ENCODE assay signal across 15 cellular contexts in the genomic region with DNA sequence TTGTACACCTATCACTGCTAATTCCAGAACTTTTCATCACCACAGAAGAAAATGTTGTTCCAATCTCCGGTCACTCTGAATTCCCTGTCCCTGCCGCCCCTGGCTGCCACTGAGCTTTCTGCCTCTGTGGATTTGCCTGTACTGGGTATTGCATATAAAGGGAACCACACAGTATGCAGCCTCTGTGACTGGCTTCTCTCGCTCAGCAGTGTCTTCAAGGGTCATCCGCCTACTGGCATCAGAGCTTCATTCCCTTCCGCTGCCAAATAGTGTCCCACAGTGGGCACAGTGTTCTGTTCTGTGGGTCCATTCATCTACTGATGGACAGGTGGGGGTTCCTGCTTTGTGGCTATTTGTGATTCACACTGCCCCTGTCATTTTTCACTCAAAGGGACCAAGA. TPM values are rescaled to one million over a fixed set of nuclear protein-coding genes. Genes with fewer than 3 reads are reported as not detected.
A peak's percentile ranks its signal among the peaks of the same experiment; 100 is the strongest.
DNase-seq lines count a peak whose midpoint lies in the region; ATAC-seq and TF ChIP-seq lines count a peak whose summit lies in the region.
"Had no signal": no experiment of that assay in that cellular context is flagged by ENCODE, and none has a peak within 500 bp of the region (broad histone marks: within the 10 kb centered on the region; RNA-seq: fewer than 3 reads in every experiment).

No MANE protein-coding gene starts in this region.

- H3K27ac Mint-ChIP-seq in activated naive CD8-positive, alpha-beta T cell treated with anti-CD3 and anti-CD28 coated beads, Interleukin-2, amount 50 U/mL, for 24 hours, result no peak overlapping the region
- H3K27ac Mint-ChIP-seq: B cell; CD4-positive, alpha-beta memory T cell; HFFc6; IgD-negative memory B cell had no signal

- TF ChIP-seq CTCF in left ventricle myocardium inferior (IDR thresholded peaks at IDR 0.05; ENCODE audit: borderline replicate concordance) (no peak), sigmoid colon (IDR thresholded peaks at IDR 0.05) (no peak)

- no peak for ATAC-seq in activated naive CD8-positive, alpha-beta T cell treated with anti-CD3 and anti-CD28 coated beads, Interleukin-2, amount 50 U/mL, for 24 hours
- no peak for ATAC-seq in left lobe of liver

- WGBS in sigmoid colon, 2 donors, result 98 to 99% methylated on average over 5 of the region's 5 CpGs

- intact Hi-C loops in cardiac septum (cut with DNase I) (no loop called here), left ventricle myocardium inferior (cut with micrococcal nuclease) (no loop called here), sigmoid colon (cut with DNase I) (no loop called here)

- H3K36me3 ChIP-seq in left ventricle myocardium inferior, result peaks cover 82% of the 10 kb centered on the region
- peaks cover 0 to 38% (median 1%) of the 10 kb centered on the region in 4 donors for H3K36me3 ChIP-seq in sigmoid colon

- H3K27me3 Mint-ChIP-seq in activated naive CD8-positive, alpha-beta T cell treated with anti-CD3 and anti-CD28 coated beads, Interleukin-2, amount 50 U/mL, for 24 hours, result no peaks in the 10 kb centered on the region
- H3K27me3 Mint-ChIP-seq: B cell; CD4-positive, alpha-beta memory T cell; IgD-negative memory B cell had no signal

- peaks cover 11% of the 10 kb centered on the region for H3K9me3 ChIP-seq in left ventricle myocardium inferior (replicated peaks)
- no peaks in the 10 kb centered on the region for H3K9me3 ChIP-seq in sigmoid colon

- H3K36me3 Mint-ChIP-seq in activated naive CD8-positive, alpha-beta T cell treated with anti-CD3 and anti-CD28 coated beads, Interleukin-2, amount 50 U/mL, for 24 hours (ENCODE audit: low read depth), result peaks cover 50% of the 10 kb centered on the region

- TF ChIP-seq POLR2A in sigmoid colon (IDR thresholded peaks at IDR 0.05), result no peak

- DNase-seq in cardiac septum (ENCODE audit: low spot score) (peak; percentile 51), left ventricle myocardium inferior (no peak), sigmoid colon (peak; percentile 13), left lobe of liver (ENCODE audit: low spot score) (no peak), GF-D8 (lab: John Stamatoyannopoulos, UW) (no peak)
- DNase-seq in activated naive CD8-positive, alpha-beta T cell treated with anti-CD3 and anti-CD28 coated beads, Interleukin-2, amount 50 U/mL, for 24 hours, result no peak
- DNase-seq: CD4-positive, alpha-beta memory T cell; DMS79 treated with DMSO at 0.1 percent for 48 hours; EL; HFFc6 had no signal

- peaks cover 8% of the 10 kb centered on the region for H3K9me3 Mint-ChIP-seq in activated naive CD8-positive, alpha-beta T cell treated with anti-CD3 and anti-CD28 coated beads, Interleukin-2, amount 50 U/mL, for 24 hours

- no peak overlapping the region for H3K27ac ChIP-seq in left ventricle myocardium inferior (replicated peaks)
- H3K27ac ChIP-seq in layer of hippocampus (ENCODE audit: low read depth, low read length), result peak overlapping the region; percentile 52
- H3K27ac ChIP-seq in sigmoid colon, result no peak overlapping the region
- H3K27ac ChIP-seq: C4-2B had no signal

- TF ChIP-seq EP300 in sigmoid colon (IDR thresholded peaks at IDR 0.05), result no peak

- H3K27me3 ChIP-seq in left ventricle myocardium inferior (ENCODE audit: low read depth) (no peaks in the 10 kb centered on the region), layer of hippocampus (ENCODE audit: control insufficient read depth, insufficient read depth, low read length) (no peaks in the 10 kb centered on the region), sigmoid colon (no peaks in the 10 kb centered on the region)

- H3K4me3 ChIP-seq in left ventricle myocardium inferior (no peak overlapping the region), sigmoid colon (no peak overlapping the region)
- H3K4me3 ChIP-seq: HAP-1 had no signal

- peaks cover 20% of the 10 kb centered on the region for H3K4me1 Mint-ChIP-seq in activated naive CD8-positive, alpha-beta T cell treated with anti-CD3 and anti-CD28 coated beads, Interleukin-2, amount 50 U/mL, for 24 hours

- H3K4me1 ChIP-seq in left ventricle myocardium inferior (peaks cover 7% of the 10 kb centered on the region), sigmoid colon (peaks cover 0 to 7% (median 6%) of the 10 kb centered on the region in 4 donors)

- no peak overlapping the region for H3K4me3 Mint-ChIP-seq in activated naive CD8-positive, alpha-beta T cell treated with anti-CD3 and anti-CD28 coated beads, Interleukin-2, amount 50 U/mL, for 24 hours
- H3K4me3 Mint-ChIP-seq: B cell; CD4-positive, alpha-beta memory T cell; HFFc6; IgD-negative memory B cell had no signal

RNA-seq across cellular contexts. Expression of gene DHCR7, which starts 5.3 kb away (rescaled TPM):
- total RNA-seq in cardiac septum (31.2 TPM), left ventricle myocardium inferior (39.1 TPM), sigmoid colon (1 to 10 TPM; 4.1 to 7.5 (median 5.3) TPM), left lobe of liver (136 TPM)
- polyA plus RNA-seq in sigmoid colon, result 10 to 100 TPM in 1 of 3 donors, 1 to 10 TPM in 2; 2.4 to 54.2 (median 8.8) TPM

RNA-seq across cellular contexts. Expression of gene NADSYN1, which starts 10.1 kb away (rescaled TPM):
- total RNA-seq in cardiac septum, result 22.0 TPM
- total RNA-seq in left ventricle myocardium inferior, result 17.5 TPM
- 10 to 100 TPM; 24.6 to 72.0 (median 38.3) TPM for total RNA-seq in sigmoid colon
- 100 to 1,000 TPM in 1 of 3 donors, 10 to 100 TPM in 2; 31.8 to 136 (median 42.5) TPM for polyA plus RNA-seq in sigmoid colon
- total RNA-seq in left lobe of liver, result 39.7 TPM

Comparison
In these comparisons a context has a peak if more than half of its experiments do, and no peak if none do; other contexts are left out.
1. DNase-seq: peak in cardiac septum (single experiment) and sigmoid colon (single experiment); none in left ventricle myocardium inferior (single experiment), activated naive CD8-positive, alpha-beta T cell treated with anti-CD3 and anti-CD28 coated beads, Interleukin-2, amount 50 U/mL, for 24 hours (single experiment), left lobe of liver (single experiment) and GF-D8 (single experiment).